ENCODE assay signal across 8 cellular contexts in the genomic region with DNA sequence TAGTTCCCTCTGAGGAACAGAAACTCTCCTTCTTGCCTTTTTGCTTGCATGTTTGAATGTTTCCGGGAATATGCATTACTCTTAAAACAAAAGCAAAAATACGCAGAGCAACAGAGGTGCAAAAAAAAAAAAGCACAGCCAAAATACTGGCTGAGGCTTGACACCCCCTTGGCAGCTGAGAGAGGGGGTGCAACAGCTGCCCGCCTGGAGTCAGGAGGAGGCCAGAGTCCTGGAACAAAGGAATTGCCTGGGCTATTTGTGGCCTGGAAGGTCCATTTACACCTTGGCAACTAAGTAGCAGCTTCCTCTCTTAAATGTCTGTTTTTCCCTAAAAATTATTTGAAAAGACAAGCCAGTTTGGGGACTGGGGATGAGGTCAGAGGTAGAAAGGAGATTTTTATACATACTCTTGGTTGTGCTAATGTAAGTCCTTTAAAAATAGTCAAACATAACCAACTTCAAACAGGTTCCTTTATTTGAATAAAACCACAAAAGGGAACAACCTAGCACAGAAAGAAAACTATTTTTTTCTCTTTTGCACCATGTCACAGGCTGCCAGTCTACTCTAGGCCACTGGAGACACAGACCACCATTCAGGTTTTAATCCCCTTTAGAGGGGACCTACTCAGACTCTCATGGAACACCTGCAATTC. TPM values are rescaled to one million over a fixed set of nuclear protein-coding genes. Genes with fewer than 3 reads are reported as not detected.
DNase-seq lines count a peak whose midpoint lies in the region; ATAC-seq and TF ChIP-seq lines count a peak whose summit lies in the region.
"Had no signal": no experiment of that assay in that cellular context is flagged by ENCODE, and none has a peak within 500 bp of the region (broad histone marks: within the 10 kb centered on the region; RNA-seq: fewer than 3 reads in every experiment).

No MANE protein-coding gene starts in this region.

- WGBS in suprapubic skin: 62% methylated on average over 3 of the region's 3 CpGs

- peaks cover 2% of the 10 kb centered on the region for H3K27me3 Mint-ChIP-seq in neural progenitor cell (ENCODE audit: insufficient read depth, low read depth)

- no peak for TF ChIP-seq POLR2A in suprapubic skin (IDR thresholded peaks at IDR 0.05)

- no peak for TF ChIP-seq CTCF in neural progenitor cell (IDR thresholded peaks at IDR 0.05)
- TF ChIP-seq CTCF in suprapubic skin (IDR thresholded peaks at IDR 0.05): no peak
- no peak for TF ChIP-seq CTCF in coronary artery (IDR thresholded peaks at IDR 0.05)

- DNase-seq in NCI-H69 (lab: John Stamatoyannopoulos, UW): peak; percentile 25
- no peak for DNase-seq in neural progenitor cell (ENCODE audit: low spot score)
- DNase-seq in suprapubic skin (ENCODE audit: low spot score in 2 of 2): no peak
- DNase-seq in coronary artery (ENCODE audit: low spot score): no peak
- no peak for DNase-seq in NCI-H2081 (lab: John Stamatoyannopoulos, UW)

- H3K27me3 ChIP-seq in neural progenitor cell (no peaks in the 10 kb centered on the region), suprapubic skin (no peaks in the 10 kb centered on the region)
- H3K27me3 ChIP-seq: right lobe of liver had no signal

- H3K4me1 ChIP-seq in neural progenitor cell: peaks cover 23% of the 10 kb centered on the region
- H3K4me1 ChIP-seq in suprapubic skin: peaks cover 70% of the 10 kb centered on the region

- peaks cover 100% of the 10 kb centered on the region for H3K79me2 ChIP-seq in neural progenitor cell (ENCODE audit: low read depth)

- H3K36me3 ChIP-seq in neural progenitor cell: no peaks in the 10 kb centered on the region
- H3K36me3 ChIP-seq in suprapubic skin: no peaks in the 10 kb centered on the region
- H3K36me3 ChIP-seq: right lobe of liver had no signal

- peak overlapping the region; percentile 78 for H3K27ac ChIP-seq in neural progenitor cell
- H3K27ac ChIP-seq in suprapubic skin: no peak overlapping the region
- H3K27ac ChIP-seq in coronary artery: no peak overlapping the region
- H3K27ac ChIP-seq: right lobe of liver had no signal

- no peak overlapping the region for H2AFZ ChIP-seq in neural progenitor cell (replicated peaks)

- peaks cover 43% of the 10 kb centered on the region for H3K4me1 Mint-ChIP-seq in neural progenitor cell

- peak; percentile 76 for ATAC-seq in GM18868 (IDR thresholded peaks at IDR 0.05; ENCODE audit: unreplicated experiment)
- peak; percentile 75 for ATAC-seq in HG02588 (IDR thresholded peaks at IDR 0.05; ENCODE audit: unreplicated experiment)

- H3K4me3 ChIP-seq in neural progenitor cell (no peak overlapping the region), suprapubic skin (no peak overlapping the region), coronary artery (no peak overlapping the region)
- H3K4me3 ChIP-seq: right lobe of liver had no signal

- no peak overlapping the region for H3K9ac ChIP-seq in neural progenitor cell

- no peak for TF ChIP-seq EP300 in suprapubic skin (IDR thresholded peaks at IDR 0.05)

- peak overlapping the region; percentile 60 for H3K27ac Mint-ChIP-seq in neural progenitor cell

- H4K20me1 ChIP-seq in neural progenitor cell (ENCODE audit: low read depth): peaks cover 98% of the 10 kb centered on the region

- H3F3A ChIP-seq in neural progenitor cell (ENCODE audit: low read depth): peaks cover 20% of the 10 kb centered on the region

- no peaks in the 10 kb centered on the region for H3K9me3 Mint-ChIP-seq in neural progenitor cell

- no peak overlapping the region for H3K4me3 Mint-ChIP-seq in neural progenitor cell

- no peaks in the 10 kb centered on the region for H3K9me3 ChIP-seq in neural progenitor cell (ENCODE audit: low read depth)
- H3K9me3 ChIP-seq in suprapubic skin: no peaks in the 10 kb centered on the region
- H3K9me3 ChIP-seq: right lobe of liver had no signal

- H3K4me2 ChIP-seq in neural progenitor cell: peak overlapping the region; percentile 36

- H3K36me3 Mint-ChIP-seq in neural progenitor cell: peaks cover 2% of the 10 kb centered on the region

RNA-seq across cellular contexts. Expression of a gene that starts 19.5 kb away (rescaled TPM):
- total RNA-seq in neural progenitor cell (ENCODE audit: low replicate concordance): 76.3 and 90.3 TPM in 2 replicates
- 100 to 1,000 TPM in 3 of 4 donors, 10 to 100 TPM in 1; 94.7 to 135 (median 119) TPM for total RNA-seq in suprapubic skin
